ENCODE assay signal across 1 cellular context in the genomic region with DNA sequence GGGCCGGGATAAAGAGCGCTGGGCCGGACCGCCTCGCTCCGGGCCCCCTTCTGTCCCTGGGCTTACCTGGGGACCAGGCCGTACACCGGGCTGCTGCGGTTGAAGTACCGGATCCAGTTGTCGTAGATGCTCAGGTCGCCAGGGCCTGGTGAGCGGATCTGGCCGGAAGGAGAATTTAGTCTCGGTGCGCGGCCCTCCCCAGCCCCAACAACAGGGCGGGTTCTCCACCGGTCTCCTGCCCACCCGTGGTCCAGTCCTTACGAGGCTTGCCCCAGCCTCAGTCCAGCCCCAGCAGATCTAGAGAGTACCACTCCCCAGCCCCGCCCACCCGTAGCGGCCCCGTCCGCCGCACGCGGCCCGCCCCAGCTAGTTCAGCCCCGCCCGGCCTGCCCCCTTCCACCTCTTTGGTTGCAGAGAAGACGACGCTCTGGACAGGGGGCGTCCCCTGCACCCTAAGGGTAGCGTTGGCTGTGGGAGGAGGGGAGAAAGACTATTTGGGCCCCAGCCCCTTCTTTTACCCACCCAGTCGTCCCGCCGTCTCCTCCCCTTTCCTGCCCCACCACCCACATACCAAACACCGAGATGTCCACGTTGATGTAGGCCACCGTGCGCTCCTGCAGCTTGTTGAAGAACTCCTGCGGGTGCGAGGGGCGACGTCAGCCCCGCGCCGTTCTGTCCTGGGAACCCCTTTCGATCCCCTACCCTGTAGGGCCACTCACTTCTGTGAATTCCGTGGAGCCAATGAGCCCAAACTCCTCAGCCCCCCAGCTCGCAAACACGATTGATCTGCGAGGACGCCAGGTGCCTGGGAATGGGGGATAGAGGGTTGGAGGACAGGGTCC.
TF ChIP-seq lines count a peak whose summit lies in the region.

No MANE protein-coding gene starts in this region.

TF ChIP-seq in IMR-90, 13 proteins besides CTCF, POLR2A, EP300 and RAD21:
- no peak for TF ChIP-seq CHD1 (IDR thresholded peaks at IDR 0.05; ENCODE audit: low read depth, low read length)
